1 cellular context compared by ENCODE assay signal in genomic region chr20:50417484-50418235, GRCh38.
A peak's percentile ranks its signal among the peaks of the same experiment; 100 is the strongest.
TF ChIP-seq lines count a peak whose summit lies in the region.

No MANE protein-coding gene starts in this region.

TF ChIP-seq in GM12878, 131 proteins besides CTCF, POLR2A, EP300 and RAD21:
- TF ChIP-seq ZBTB40 (IDR thresholded peaks at IDR 0.05; ENCODE audit: borderline replicate concordance) (no peak), ESRRA (IDR thresholded peaks at IDR 0.05; ENCODE audit: low read length) (no peak), REST (IDR thresholded peaks at IDR 0.05; ENCODE audit: low read depth, low read length) (peak; percentile 74; the same call in 1 of the 2 replicates), BCL3 (IDR thresholded peaks at IDR 0.05; ENCODE audit: borderline replicate concordance, insufficient read depth, low read depth, low read length, poor library complexity, severe bottlenecking) (no peak), MXI1 (IDR thresholded peaks at IDR 0.05; ENCODE audit: low read depth, low read length) (no peak), DPF2 (IDR thresholded peaks at IDR 0.05) (no peak), SIX5 (IDR thresholded peaks at IDR 0.05; ENCODE audit: low read depth, low read length, severe bottlenecking) (no peak), SIN3A (IDR thresholded peaks at IDR 0.05; ENCODE audit: low read depth, low read length) (no peak), ZZZ3 (IDR thresholded peaks at IDR 0.05; ENCODE audit: control insufficient read depth, insufficient read length, low read depth) (no peak)
